In the genomic region with DNA sequence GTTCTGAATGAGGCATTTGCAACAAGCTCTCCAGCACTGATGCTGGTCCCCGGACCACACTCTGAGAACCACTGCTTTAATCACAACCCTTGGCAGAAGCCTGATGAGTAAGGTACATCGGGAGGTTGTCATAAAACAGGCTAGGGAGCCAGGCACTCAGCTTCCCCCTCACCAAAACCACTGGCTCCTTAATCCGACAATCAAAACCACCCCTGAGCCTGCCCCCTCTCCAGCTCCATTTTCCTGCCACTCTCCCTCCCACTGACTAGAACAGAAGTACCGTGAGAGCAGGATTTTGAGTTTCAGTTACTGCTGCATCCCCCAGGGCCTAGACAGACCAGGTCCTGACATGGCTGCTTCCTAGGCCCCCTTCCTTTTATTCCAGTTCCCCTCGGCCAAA, we compare ENCODE assay signal across 25 cellular contexts.
DNase-seq lines count a peak whose midpoint lies in the region; ATAC-seq and TF ChIP-seq lines count a peak whose summit lies in the region.
"Had no signal": no experiment of that assay in that cellular context is flagged by ENCODE, and none has a peak within 500 bp of the region (broad histone marks: within the 10 kb centered on the region; RNA-seq: fewer than 3 reads in every experiment).

No MANE protein-coding gene starts in this region.

- H3K27me3 ChIP-seq in brain microvascular endothelial cell (replicated peaks): no peaks in the 10 kb centered on the region
- H3K27me3 ChIP-seq: BLaER1 treated with 17β-estradiol and CSF1 and Interleukin-3, amounts not matched to agents 10 nM and 100 nM; SJCRH30 had no signal

- no peak for DNase-seq in stimulated activated naive CD8-positive, alpha-beta T cell treated with anti-CD3 and anti-CD28 coated beads, Interleukin-15, Interleukin-2, amounts not matched to agents 100 U/mL and 50 U/mL, for 24 hours
- no peak for DNase-seq in RWPE1 (ENCODE audit: low spot score)
- DNase-seq in memory B cell (ENCODE audit: low spot score in 2 of 2): no peak
- no peak for DNase-seq in brain microvascular endothelial cell
- DNase-seq: ACHN; Calu3; CD8-positive, alpha-beta T cell; DMS153; GOT3; HCEC 1CT; Karpas-422; MV-4-11; NCI-H1694; NCI-H2081; NCI-H2171; NCI-H345; NCI-H524; NCI-H774; NK-92 treated with Interleukin-12 subunit alpha and Interleukin-12 subunit beta, amount 100 ng/mL, for 24 hours; SJCRH30 had no signal

- H3K27ac ChIP-seq in RWPE1: peak overlapping the region; percentile 64
- H3K27ac ChIP-seq in brain microvascular endothelial cell: no peak overlapping the region
- H3K27ac ChIP-seq: BLaER1 treated with 17β-estradiol and CSF1 and Interleukin-3, amounts not matched to agents 10 nM and 100 nM; SJCRH30 had no signal

- H3K4me3 ChIP-seq in brain microvascular endothelial cell (ENCODE audit: low read depth, low read length): no peak overlapping the region
- H3K4me3 ChIP-seq: BLaER1 treated with 17β-estradiol and CSF1 and Interleukin-3, amounts not matched to agents 10 nM and 100 nM; SJCRH30 had no signal

- H3K36me3 Mint-ChIP-seq in stimulated activated naive CD8-positive, alpha-beta T cell treated with anti-CD3 and anti-CD28 coated beads, Interleukin-15, Interleukin-2, amounts not matched to agents 100 ng/mL and 50 ng/mL, for 24 hours (ENCODE audit: low read depth): peaks cover 61% of the 10 kb centered on the region
- peaks cover 19% of the 10 kb centered on the region for H3K36me3 Mint-ChIP-seq in memory B cell

- H3K27ac Mint-ChIP-seq in stimulated activated naive CD8-positive, alpha-beta T cell treated with anti-CD3 and anti-CD28 coated beads, Interleukin-15, Interleukin-2, amounts not matched to agents 100 ng/mL and 50 ng/mL, for 24 hours: peak overlapping the region; percentile 36
- peak overlapping the region; percentile 53 for H3K27ac Mint-ChIP-seq in memory B cell
- H3K27ac Mint-ChIP-seq: CD8-positive, alpha-beta T cell had no signal

- H3K27me3 Mint-ChIP-seq in stimulated activated naive CD8-positive, alpha-beta T cell treated with anti-CD3 and anti-CD28 coated beads, Interleukin-15, Interleukin-2, amounts not matched to agents 100 ng/mL and 50 ng/mL, for 24 hours: no peaks in the 10 kb centered on the region
- H3K27me3 Mint-ChIP-seq in memory B cell: no peaks in the 10 kb centered on the region

- CTCF ChIA-PET in RWPE1 (lab: Yijun Ruan, JAX): no interaction called here

- H3K4me3 Mint-ChIP-seq in stimulated activated naive CD8-positive, alpha-beta T cell treated with anti-CD3 and anti-CD28 coated beads, Interleukin-15, Interleukin-2, amounts not matched to agents 100 ng/mL and 50 ng/mL, for 24 hours: no peak overlapping the region
- H3K4me3 Mint-ChIP-seq in memory B cell: no peak overlapping the region
- H3K4me3 Mint-ChIP-seq: CD8-positive, alpha-beta T cell had no signal

- H3K4me1 Mint-ChIP-seq in stimulated activated naive CD8-positive, alpha-beta T cell treated with anti-CD3 and anti-CD28 coated beads, Interleukin-15, Interleukin-2, amounts not matched to agents 100 ng/mL and 50 ng/mL, for 24 hours (ENCODE audit: low read depth): peaks cover 13% of the 10 kb centered on the region
- H3K4me1 Mint-ChIP-seq in memory B cell: peaks cover 15% of the 10 kb centered on the region

- H3K36me3 ChIP-seq in brain microvascular endothelial cell (replicated peaks): peaks cover 69% of the 10 kb centered on the region

- POLR2A ChIA-PET in RWPE1 (lab: Yijun Ruan, JAX; ENCODE audit: low non-redundant PET): no interaction called here

- no peak for TF ChIP-seq CTCF in RWPE1 (conservative IDR thresholded peaks at IDR 0.05; ENCODE audit: low read depth)
- TF ChIP-seq CTCF in brain microvascular endothelial cell (IDR thresholded peaks at IDR 0.05; ENCODE audit: low read depth, low read length, missing control alignments): no peak

- in situ Hi-C loops in brain microvascular endothelial cell (cut with HindIII; ENCODE audit: low pct_ligation_motif_present, low sequenced_read_pairs): no loop called here

- ATAC-seq in stimulated activated naive CD8-positive, alpha-beta T cell treated with anti-CD3 and anti-CD28 coated beads, Interleukin-15, Interleukin-2, amounts not matched to agents 100 U/mL and 50 U/mL, for 24 hours: no peak
- ATAC-seq in memory B cell (ENCODE audit: low read depth): no peak
- ATAC-seq in GM19023 (IDR thresholded peaks at IDR 0.05; ENCODE audit: unreplicated experiment): no peak
- no peak for ATAC-seq in GM21360 (IDR thresholded peaks at IDR 0.05; ENCODE audit: unreplicated experiment)
- ATAC-seq: CD8-positive, alpha-beta T cell; Panc1 had no signal

- no peaks in the 10 kb centered on the region for H3K9me3 Mint-ChIP-seq in stimulated activated naive CD8-positive, alpha-beta T cell treated with anti-CD3 and anti-CD28 coated beads, Interleukin-15, Interleukin-2, amounts not matched to agents 100 ng/mL and 50 ng/mL, for 24 hours
- H3K9me3 Mint-ChIP-seq in memory B cell: no peaks in the 10 kb centered on the region
- H3K9me3 Mint-ChIP-seq: CD8-positive, alpha-beta T cell had no signal
